In genomic region chr16:25030420-25031131, GRCh38 we compare ENCODE assay signal across 8 cellular contexts. TPM values are rescaled to one million over a fixed set of nuclear protein-coding genes. Genes with fewer than 3 reads are reported as not detected.
DNase-seq lines count a peak whose midpoint lies in the region; ATAC-seq, FAIRE-seq and TF ChIP-seq lines count a peak whose summit lies in the region.

No MANE protein-coding gene starts in this region.

- TF ChIP-seq RAD21 in HepG2 (CRISPR knock-in tag; IDR thresholded peaks at IDR 0.05): no peak

- intact Hi-C loops in HepG2 (cut with micrococcal nuclease; ENCODE audit: unreplicated experiment): loop anchor here (1.0 kb wide), 1 partner anchor 18 kb away; no protein-coding TSS in a partner anchor

- CTCF ChIA-PET in HepG2 (lab: Yijun Ruan, JAX; ENCODE audit: low intra/inter-chr PET ratio, low total read pairs) (no interaction called here), HEK293T (lab: Yijun Ruan, JAX) (no interaction called here)

- no peaks in the 10 kb centered on the region for H3K27me3 ChIP-seq in BLaER1 treated with 17β-estradiol and CSF1 and Interleukin-3, amounts not matched to agents 10 nM and 100 nM
- H3K27me3 ChIP-seq in SJCRH30 (no peaks in the 10 kb centered on the region), HepG2 (ENCODE audit: control insufficient read depth in 1 of 2, insufficient read depth in 2 of 2, low read length in 2 of 2) (peaks cover 0 to 2% of the 10 kb centered on the region in 2 experiments; a peak in 2 of 5 replicates)

- H3K4me2 ChIP-seq in BLaER1 treated with 17β-estradiol and CSF1 and Interleukin-3, amounts not matched to agents 10 nM and 100 nM: peak overlapping the region; percentile 57 to 89 (median 70)
- peak overlapping the region; percentile 97 for H3K4me2 ChIP-seq in HepG2 (ENCODE audit: low read depth, low read length)

- FAIRE-seq in HepG2 (lab: Jason Lieb, UNC) (no peak), RCC 7860 (lab: Jason Lieb, UNC) (no peak)

- H3K4me1 ChIP-seq in BLaER1 treated with 17β-estradiol and CSF1 and Interleukin-3, amounts not matched to agents 10 nM and 100 nM: peaks cover 11 to 24% (median 19%) of the 10 kb centered on the region in 10 experiments
- H3K4me1 ChIP-seq in SJCRH30 (no peaks in the 10 kb centered on the region), HepG2 (ENCODE audit: insufficient read depth, low read length) (peaks cover 42% of the 10 kb centered on the region)

- peak; percentile 35 for ATAC-seq in GM21576 (IDR thresholded peaks at IDR 0.05; ENCODE audit: unreplicated experiment)
- no peak for ATAC-seq in HepG2
- ATAC-seq in GM18870 (IDR thresholded peaks at IDR 0.05; ENCODE audit: unreplicated experiment): no peak

- no peaks in the 10 kb centered on the region for H3K79me2 ChIP-seq in HepG2 (ENCODE audit: insufficient read depth, low read length)

- TF ChIP-seq CTCF in HepG2 (CRISPR knock-in tag; IDR thresholded peaks at IDR 0.05): no peak

- WGBS in HepG2 (ENCODE audit: low lambda C conversion rate): 49% methylated on average over 10 of the region's 10 CpGs

- no peaks in the 10 kb centered on the region for H3K9me3 ChIP-seq in BLaER1 treated with 17β-estradiol and CSF1 and Interleukin-3, amounts not matched to agents 10 nM and 100 nM (replicated peaks in 1 of 11)
- H3K9me3 ChIP-seq in SJCRH30 (replicated peaks) (no peaks in the 10 kb centered on the region), HepG2 (ENCODE audit: low read length) (no peaks in the 10 kb centered on the region)

- H3K36me3 ChIP-seq in BLaER1 treated with 17β-estradiol and CSF1 and Interleukin-3, amounts not matched to agents 10 nM and 100 nM: no peaks in the 10 kb centered on the region
- H3K36me3 ChIP-seq in SJCRH30 (no peaks in the 10 kb centered on the region), HepG2 (replicated peaks in 1 of 2; ENCODE audit: control insufficient read depth in 1 of 2, insufficient read depth in 2 of 2, low read length in 2 of 2) (no peaks in the 10 kb centered on the region)

- DNase-seq in SJCRH30 (no peak), HepG2 (ENCODE audit: low spot score) (no peak), NCI-H2171 treated with DMSO at 0.1 percent for 48 hours (lab: John Stamatoyannopoulos, UW) (no peak), RCC 7860 (ENCODE audit: low spot score) (no peak), HEK293T (ENCODE audit: extremely low spot score) (no peak)

- TF ChIP-seq EP300 in HepG2 (IDR thresholded peaks at IDR 0.05; ENCODE audit: low read depth in 2 of 2, low read length in 2 of 2) (no peak), HepG2 (CRISPR knock-in tag; IDR thresholded peaks at IDR 0.05; ENCODE audit: borderline replicate concordance) (no peak)

- peak overlapping the region in 3 of 11 experiments; percentile 29 to 48 (median 35); a peak in 2 of 22 replicates for H3K27ac ChIP-seq in BLaER1 treated with 17β-estradiol and CSF1 and Interleukin-3, amounts not matched to agents 10 nM and 100 nM
- H3K27ac ChIP-seq in SJCRH30: peak overlapping the region; percentile 34; the same call in 1 of the 2 replicates
- H3K27ac ChIP-seq in HepG2 (ENCODE audit: extremely low read length, insufficient read depth, low read length): peak overlapping the region; percentile 31

- peak overlapping the region; percentile 94 for H2AFZ ChIP-seq in HepG2 (ENCODE audit: low read length)

- POLR2A ChIA-PET in HepG2 (lab: Yijun Ruan, JAX) (interaction anchor here (1.7 to 2.5 kb wide), 3 partner anchors 12 to 31 kb away, joined by 3 to 19 read pairs (median 6); partner anchors contain the start of gene ARHGAP17), HEK293T (lab: Yijun Ruan, JAX) (interaction anchor here (1.3 to 3.1 kb wide), 2 partner anchors 15 to 19 kb away, joined by 9 to 13 read pairs; partner anchors contain the start of gene ARHGAP17)

- no peak overlapping the region; a peak in 1 of 22 replicates for H3K9ac ChIP-seq in BLaER1 treated with 17β-estradiol and CSF1 and Interleukin-3, amounts not matched to agents 10 nM and 100 nM
- peak overlapping the region; percentile 54 for H3K9ac ChIP-seq in HepG2 (ENCODE audit: insufficient read depth, low read depth, low read length)

- no peaks in the 10 kb centered on the region for H4K20me1 ChIP-seq in BLaER1 treated with 17β-estradiol and CSF1 and Interleukin-3, amounts not matched to agents 10 nM and 100 nM
- no peaks in the 10 kb centered on the region for H4K20me1 ChIP-seq in HepG2 (ENCODE audit: insufficient read depth, low read length)

- TF ChIP-seq POLR2A in HepG2 (IDR thresholded peaks at IDR 0.05; ENCODE audit: insufficient read depth in 1 of 2, low read depth in 2 of 2, low read length in 2 of 2): no peak

- BruUV-seq in HepG2 (replicated peaks; lab: Mats Ljungman, UMichigan): no TSS peak

- H3K4me3 ChIP-seq in BLaER1 treated with 17β-estradiol and CSF1 and Interleukin-3, amounts not matched to agents 10 nM and 100 nM: peak overlapping the region in 2 of 10 experiments; percentile 9 to 81; a peak in 1 of 20 replicates
- H3K4me3 ChIP-seq in SJCRH30 (peak overlapping the region; percentile 62), HepG2 (replicated peaks in 1 of 3; ENCODE audit: insufficient read depth in 1 of 3, low read depth in 2 of 3, low read length in 3 of 3) (peak overlapping the region; percentile 37 to 69 (median 61); a peak in 5 of 6 replicates)

- in situ Hi-C loops in HepG2 (cut with HindIII; ENCODE audit: extremely low pct_ligation_motif_present, low pct_unique_long_range_greater_than_20kb): no loop called here

TF ChIP-seq in HepG2, 621 proteins besides CTCF, POLR2A, EP300 and RAD21 (continues in another document):
- no peak for TF ChIP-seq ZNF720 (CRISPR knock-in tag; IDR thresholded peaks at IDR 0.05)
- 0 out of 2 replicates have a peak, but pooled peaks have one; percentile 18 for TF ChIP-seq TARDBP (CRISPR knock-in tag; IDR thresholded peaks at IDR 0.05)
- TF ChIP-seq ARHGAP35 (CRISPR knock-in tag; IDR thresholded peaks at IDR 0.05; ENCODE audit: borderline replicate concordance): no peak

TF ChIP-seq in HEK293T, 16 proteins besides CTCF, POLR2A, EP300 and RAD21:
- TF ChIP-seq ZNF384 (IDR thresholded peaks at IDR 0.05) (no peak), FOXM1 (IDR thresholded peaks at IDR 0.05; ENCODE audit: borderline replicate concordance) (no peak), L3MBTL2 (conservative IDR thresholded peaks at IDR 0.05) (no peak), NFRKB (IDR thresholded peaks at IDR 0.05) (no peak)
TF ChIP-seq in HEK293T: peak in this region for 0.

RNA-seq across cellular contexts. Expression of gene ARHGAP17, which starts 15.4 kb away (rescaled TPM):
- 24.6 and 25.0 TPM in 2 replicates for total RNA-seq in SJCRH30 (2014; rRNA removed; shearing (Covaris generic))
- total RNA-seq in HepG2 (2016; rRNA removed; fragmentation: Illumina TruSeq; extraction: Trizol): 24.6 and 43.8 TPM in 2 replicates
- total RNA-seq in HepG2 (2016; cell fraction: cytosol; rRNA removed; fragmentation: Illumina TruSeq; extraction: Trizol; ENCODE audit: low read depth): 13.5 and 14.6 TPM in 2 replicates
- 22.9 and 34.1 TPM in 2 replicates for total RNA-seq in HepG2 (2016; cell fraction: insoluble cytoplasmic fraction; rRNA removed; fragmentation: Illumina TruSeq; extraction: Trizol)
- 38.2 and 42.2 TPM in 2 replicates for total RNA-seq in HepG2 (2016; cell fraction: membrane; rRNA removed; fragmentation: Illumina TruSeq; extraction: Trizol)
- 51.5 and 56.4 TPM in 2 replicates for total RNA-seq in HepG2 (2016; cell fraction: nucleus; rRNA removed; fragmentation: Illumina TruSeq; extraction: Trizol)
- polyA plus RNA-seq in HepG2 (2011; rRNA removed): 18.7 and 20.8 TPM in 2 replicates
- polyA plus RNA-seq in HepG2 (2011; cell fraction: cytosol; rRNA removed): 12.9 and 15.6 TPM in 2 replicates
- 45.1 and 48.7 TPM in 2 replicates for polyA plus RNA-seq in HepG2 (2011; cell fraction: nucleus; rRNA removed)
- 43.9 and 44.3 TPM in 2 replicates for polyA plus RNA-seq in HepG2 (2012)
- 13.4 and 14.4 TPM in 2 replicates for polyA plus RNA-seq in HepG2 (2016; cell fraction: cytosol; fragmentation: Illumina TruSeq; extraction: Trizol; ENCODE audit: low read depth)
- polyA plus RNA-seq in HepG2 (2016; cell fraction: insoluble cytoplasmic fraction; fragmentation: Illumina TruSeq; extraction: Trizol; ENCODE audit: low read depth): 50.2 and 64.9 TPM in 2 replicates
- 28.7 and 35.1 TPM in 2 replicates for polyA plus RNA-seq in HepG2 (2016; cell fraction: membrane; fragmentation: Illumina TruSeq; extraction: Trizol; ENCODE audit: low read depth)
- polyA plus RNA-seq in HepG2 (2016; cell fraction: nucleus; fragmentation: Illumina TruSeq; extraction: Trizol; ENCODE audit: insufficient read depth, low read depth): 76.7 and 80.0 TPM in 2 replicates
- 32.6 and 34.6 TPM in 2 replicates for polyA minus RNA-seq in HepG2 (2011; rRNA and poly(A)+ RNA removed; ENCODE audit: low replicate concordance)
- 25.9 and 33.1 TPM in 2 replicates for polyA minus RNA-seq in HepG2 (2011; cell fraction: cytosol; rRNA and poly(A)+ RNA removed)
- 83.6 and 90.6 TPM in 2 replicates for polyA minus RNA-seq in HepG2 (2011; cell fraction: nucleus; rRNA and poly(A)+ RNA removed)
